ENCODE assay signal across 14 cellular contexts in genomic region chrX:11386812-11387211, GRCh38.
"Had no signal": no experiment of that assay in that cellular context is flagged by ENCODE, and none has a peak within 500 bp of the region (broad histone marks: within the 10 kb centered on the region; RNA-seq: fewer than 3 reads in every experiment).

No MANE protein-coding gene starts in this region.

- DNase-seq: activated CD4-positive, alpha-beta memory T cell treated with anti-CD3 and anti-CD28 coated beads for 36 hours; activated CD4-positive, alpha-beta T cell treated with anti-CD3 and anti-CD28 coated beads for 1 hour; activated effector memory CD4-positive, alpha-beta T cell treated with anti-CD3 and anti-CD28 coated beads, Interleukin-2, amount 50 U/mL, for 16 hours; activated naive CD8-positive, alpha-beta T cell treated with anti-CD3 and anti-CD28 coated beads for 36 hours; activated T-cell treated with anti-CD3 and anti-CD28 coated beads, Interleukin-2, amount 50 U/mL, for 4 hours; foreskin melanocyte; heart right ventricle; left lung; midbrain; naive thymus-derived CD4-positive, alpha-beta T cell; T-cell; T1000 had no signal

- ATAC-seq: activated T-cell treated with anti-CD3 and anti-CD28 coated beads, Interleukin-2, amount 50 U/mL, for 4 hours; left lung; naive thymus-derived CD4-positive, alpha-beta T cell; T-cell had no signal

- H3K36me3 ChIP-seq: breast epithelium, heart right ventricle, left lung, neutrophil had no signal

- H3K27ac ChIP-seq: left lung, neutrophil had no signal

- H3K27ac Mint-ChIP-seq: activated CD4-positive, alpha-beta memory T cell treated with anti-CD3 and anti-CD28 coated beads for 36 hours; activated naive CD8-positive, alpha-beta T cell treated with anti-CD3 and anti-CD28 coated beads for 36 hours; naive thymus-derived CD4-positive, alpha-beta T cell; T-cell had no signal

- H3K4me1 Mint-ChIP-seq: activated naive CD8-positive, alpha-beta T cell treated with anti-CD3 and anti-CD28 coated beads for 36 hours; naive thymus-derived CD4-positive, alpha-beta T cell; T-cell had no signal

- H3K36me3 Mint-ChIP-seq: activated CD4-positive, alpha-beta memory T cell treated with anti-CD3 and anti-CD28 coated beads for 36 hours; activated naive CD8-positive, alpha-beta T cell treated with anti-CD3 and anti-CD28 coated beads for 36 hours; naive thymus-derived CD4-positive, alpha-beta T cell; T-cell had no signal

- H3K27me3 ChIP-seq: neutrophil had no signal

- H3K4me3 ChIP-seq: breast epithelium, heart right ventricle, left lung had no signal

- H3K9me3 Mint-ChIP-seq: activated CD4-positive, alpha-beta memory T cell treated with anti-CD3 and anti-CD28 coated beads for 36 hours; activated naive CD8-positive, alpha-beta T cell treated with anti-CD3 and anti-CD28 coated beads for 36 hours; activated T-cell treated with anti-CD3 and anti-CD28 coated beads, Interleukin-2, amount 50 U/mL, for 4 hours; T-cell had no signal

- H3K9me3 ChIP-seq: breast epithelium, heart right ventricle, left lung, neutrophil had no signal

- H3K27me3 Mint-ChIP-seq: activated CD4-positive, alpha-beta memory T cell treated with anti-CD3 and anti-CD28 coated beads for 36 hours had no signal

- H3K4me1 ChIP-seq: breast epithelium, left lung had no signal

- H3K4me3 Mint-ChIP-seq: activated CD4-positive, alpha-beta memory T cell treated with anti-CD3 and anti-CD28 coated beads for 36 hours; activated naive CD8-positive, alpha-beta T cell treated with anti-CD3 and anti-CD28 coated beads for 36 hours; activated T-cell treated with anti-CD3 and anti-CD28 coated beads, Interleukin-2, amount 50 U/mL, for 4 hours; naive thymus-derived CD4-positive, alpha-beta T cell; T-cell had no signal
